Comparison of ENCODE assay signal across 8 cellular contexts in genomic region chr9:35814106-35814840, GRCh38. TPM values are rescaled to one million over a fixed set of nuclear protein-coding genes. Genes with fewer than 3 reads are reported as not detected.
DNase-seq lines count a peak whose midpoint lies in the region; ATAC-seq and TF ChIP-seq lines count a peak whose summit lies in the region.

No MANE protein-coding gene starts in this region.

- in situ Hi-C loops in ACHN (cut with HindIII; ENCODE audit: low pct_ligation_motif_present, low pct_unique_long_range_greater_than_20kb, low sequenced_read_pairs): no loop called here

- no peaks in the 10 kb centered on the region for H3K9me2 ChIP-seq in MM.1S (replicated peaks; ENCODE audit: insufficient read depth, low read length)

- CTCF ChIA-PET in activated CD4-positive, alpha-beta memory T cell treated with anti-CD3 and anti-CD28 coated beads for 36 hours (lab: Charles Lee): interaction anchor here (0.6 to 4.6 kb wide), 16 partner anchors 11 to 788 kb away, joined by 3 to 35 read pairs (median 4); partner anchors contain the start of gene FAM221B

- peak overlapping the region; percentile 66 for H3K4me2 ChIP-seq in MM.1S (ENCODE audit: low read depth, low read length)

- peaks cover 33% of the 10 kb centered on the region for H3K4me1 Mint-ChIP-seq in activated CD4-positive, alpha-beta memory T cell treated with anti-CD3 and anti-CD28 coated beads for 36 hours (ENCODE audit: low read depth)
- H3K4me1 Mint-ChIP-seq in type B pancreatic cell (ENCODE audit: unreplicated experiment): peaks cover 31% of the 10 kb centered on the region

- H3F3A ChIP-seq in MM.1S (ENCODE audit: insufficient read depth, low read length): peaks cover 30% of the 10 kb centered on the region; the same call in 1 of the 2 replicates

- peak overlapping the region; percentile 93 for H3K27ac Mint-ChIP-seq in activated CD4-positive, alpha-beta memory T cell treated with anti-CD3 and anti-CD28 coated beads for 36 hours
- peak overlapping the region; percentile 87 for H3K27ac Mint-ChIP-seq in type B pancreatic cell

- peak overlapping the region; percentile 96 for H3K4me3 Mint-ChIP-seq in activated CD4-positive, alpha-beta memory T cell treated with anti-CD3 and anti-CD28 coated beads for 36 hours
- peak overlapping the region; percentile 95 for H3K4me3 Mint-ChIP-seq in type B pancreatic cell

- no peaks in the 10 kb centered on the region for H3K9me3 Mint-ChIP-seq in activated CD4-positive, alpha-beta memory T cell treated with anti-CD3 and anti-CD28 coated beads for 36 hours
- peaks cover 3% of the 10 kb centered on the region for H3K9me3 Mint-ChIP-seq in type B pancreatic cell

- H3K36me3 Mint-ChIP-seq in activated CD4-positive, alpha-beta memory T cell treated with anti-CD3 and anti-CD28 coated beads for 36 hours: peaks cover 4% of the 10 kb centered on the region
- no peaks in the 10 kb centered on the region for H3K36me3 Mint-ChIP-seq in type B pancreatic cell

- peak overlapping the region; percentile 90; the same call in 1 of the 2 replicates for H2AFZ ChIP-seq in MM.1S (ENCODE audit: low read length)

- H3K4me3 ChIP-seq in MM.1S (ENCODE audit: low read length) (peak overlapping the region; percentile 90), mucosa of stomach (ENCODE audit: low read length) (peak overlapping the region; percentile 78)

- H3K9me3 ChIP-seq in MM.1S (replicated peaks; ENCODE audit: insufficient read depth, low read length) (no peaks in the 10 kb centered on the region), mucosa of stomach (ENCODE audit: control insufficient read depth, low read length) (no peaks in the 10 kb centered on the region)

- peak overlapping the region; percentile 90 for H3K27ac ChIP-seq in MM.1S (ENCODE audit: low read length)

- no peaks in the 10 kb centered on the region for H4K20me1 ChIP-seq in MM.1S (ENCODE audit: insufficient read depth, low read length)

- TF ChIP-seq CTCF in MM.1S (IDR thresholded peaks at IDR 0.05; ENCODE audit: low read length) (peak; percentile 50), type B pancreatic cell (conservative IDR thresholded peaks at IDR 0.05) (peak; percentile 61)

- intact Hi-C loops in activated CD4-positive, alpha-beta memory T cell treated with anti-CD3 and anti-CD28 coated beads for 36 hours (cut with micrococcal nuclease): loop anchor here (2.0 kb wide), 2 partner anchors 35 to 155 kb away; partner anchors contain the start of genes CCDC107 and RMRP

- H3K36me3 ChIP-seq in MM.1S (replicated peaks; ENCODE audit: insufficient read depth, low read length) (no peaks in the 10 kb centered on the region), mucosa of stomach (ENCODE audit: control insufficient read depth, insufficient read depth, low read length) (no peaks in the 10 kb centered on the region)

- DNase-seq in ACHN (peak; percentile 71), GM03348 (ENCODE audit: low spot score) (peak; percentile 75), MM.1S (peak; percentile 81), fibroblast of gingiva (ENCODE audit: low read depth) (peak; percentile 69), type B pancreatic cell (ENCODE audit: extremely low spot score, unreplicated experiment) (no peak)
- peak; percentile 66 for DNase-seq in activated CD4-positive, alpha-beta memory T cell treated with anti-CD3 and anti-CD28 coated beads for 36 hours

- H3K4me1 ChIP-seq in MM.1S (ENCODE audit: low read length) (peaks cover 25% of the 10 kb centered on the region), mucosa of stomach (ENCODE audit: control insufficient read depth, insufficient read depth, low read length) (peaks cover 26% of the 10 kb centered on the region)

- H3K27me3 Mint-ChIP-seq in activated CD4-positive, alpha-beta memory T cell treated with anti-CD3 and anti-CD28 coated beads for 36 hours: no peaks in the 10 kb centered on the region
- no peaks in the 10 kb centered on the region for H3K27me3 Mint-ChIP-seq in type B pancreatic cell

- no peaks in the 10 kb centered on the region for H3K27me3 ChIP-seq in MM.1S (replicated peaks; ENCODE audit: insufficient read depth, low read length)
- no peaks in the 10 kb centered on the region for H3K27me3 ChIP-seq in mucosa of stomach (ENCODE audit: control insufficient read depth, insufficient read depth, low read length)

- POLR2A ChIA-PET in activated CD4-positive, alpha-beta memory T cell treated with anti-CD3 and anti-CD28 coated beads for 36 hours (lab: Charles Lee): interaction anchor here (0.6 to 2.0 kb wide), 4 partner anchors 10 to 85 kb away, joined by 3 to 7 read pairs (median 4); partner anchors contain the start of genes CREB3, FAM221B, TLN1 and TMEM8B

- no peaks in the 10 kb centered on the region for H3K79me2 ChIP-seq in MM.1S (ENCODE audit: low read length)

- ATAC-seq in HG02571 (IDR thresholded peaks at IDR 0.05; ENCODE audit: unreplicated experiment): peak; percentile 12

- H3K9ac ChIP-seq in MM.1S (ENCODE audit: low read length) (peak overlapping the region; percentile 94), mucosa of stomach (ENCODE audit: low read length) (peak overlapping the region; percentile 94)

RNA-seq across cellular contexts. Expression of gene HINT2, which starts 0.6 kb away (rescaled TPM):
- total RNA-seq in activated CD4-positive, alpha-beta memory T cell treated with anti-CD3 and anti-CD28 coated beads for 36 hours: 10 to 100 TPM; 67.8 to 72.6 TPM
- 41.7 and 51.1 TPM in 2 replicates for total RNA-seq in type B pancreatic cell (ENCODE audit: low replicate concordance)

RNA-seq across cellular contexts. Expression of gene SPAG8, which starts 2.2 kb away (rescaled TPM):
- total RNA-seq in activated CD4-positive, alpha-beta memory T cell treated with anti-CD3 and anti-CD28 coated beads for 36 hours: 1 to 10 TPM; 1.1 to 1.4 TPM
- 0.71 and 14.2 TPM in 2 replicates for total RNA-seq in type B pancreatic cell (ENCODE audit: low replicate concordance)

RNA-seq across cellular contexts. Expression of gene FAM221B, which starts 14.3 kb away (rescaled TPM):
- not detected for total RNA-seq in activated CD4-positive, alpha-beta memory T cell treated with anti-CD3 and anti-CD28 coated beads for 36 hours
- total RNA-seq in type B pancreatic cell (ENCODE audit: low replicate concordance): 1.1 TPM in 1 of 2 replicates, not detected in the other

RNA-seq across cellular contexts. Expression of gene TMEM8B, which starts 14.8 kb away (rescaled TPM):
- total RNA-seq in activated CD4-positive, alpha-beta memory T cell treated with anti-CD3 and anti-CD28 coated beads for 36 hours: 1 to 10 TPM; 5.9 to 6.0 TPM
- 13.8 and 27.2 TPM in 2 replicates for total RNA-seq in type B pancreatic cell (ENCODE audit: low replicate concordance)

RNA-seq across cellular contexts. Expression of gene NPR2, which starts 22.9 kb away (rescaled TPM):
- total RNA-seq in activated CD4-positive, alpha-beta memory T cell treated with anti-CD3 and anti-CD28 coated beads for 36 hours: 1 to 10 TPM; 8.9 to 9.6 TPM
- total RNA-seq in type B pancreatic cell (ENCODE audit: low replicate concordance): 4.2 and 23.3 TPM in 2 replicates
